Comparison of ENCODE assay signal across 16 cellular contexts in the genomic region with DNA sequence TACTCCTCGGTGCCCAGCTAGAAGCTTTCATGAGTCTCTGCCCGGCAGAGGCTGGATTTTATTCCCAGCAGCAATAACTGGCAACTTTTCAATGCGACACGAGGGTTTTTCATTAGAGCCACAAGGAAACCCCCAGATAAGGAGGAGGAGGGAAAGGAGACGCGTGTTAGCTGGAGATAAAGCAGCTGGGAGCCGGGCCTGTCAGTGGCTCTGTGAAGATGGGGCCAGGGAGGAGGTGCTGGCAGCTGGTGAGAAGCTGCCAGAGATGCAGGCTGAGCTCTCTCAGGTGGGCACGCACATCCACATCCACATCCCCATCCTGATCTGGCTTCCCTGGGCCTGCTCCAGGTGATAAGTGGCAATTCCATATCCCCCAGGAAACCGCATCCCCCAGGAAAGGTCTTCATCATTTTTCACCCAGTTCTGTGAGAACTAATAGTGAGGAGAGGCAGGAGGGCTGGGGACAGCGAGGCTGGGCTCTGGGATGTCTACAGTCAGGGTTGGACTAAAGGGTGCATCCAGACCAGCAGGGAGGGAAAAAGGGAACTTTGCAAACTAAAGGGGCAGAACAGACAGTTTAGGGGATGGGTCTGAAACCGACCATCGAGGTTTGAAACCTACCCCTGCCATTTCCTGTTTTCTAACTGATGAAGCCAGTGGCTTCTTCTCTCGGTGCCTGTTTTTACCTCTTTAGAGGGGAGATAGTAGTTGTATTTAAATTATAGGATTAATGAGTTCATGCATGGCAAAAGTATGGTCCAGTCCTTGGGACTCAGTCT.
DNase-seq lines count a peak whose midpoint lies in the region.
"Had no signal": no experiment of that assay in that cellular context is flagged by ENCODE, and none has a peak within 500 bp of the region (broad histone marks: within the 10 kb centered on the region; RNA-seq: fewer than 3 reads in every experiment).

No MANE protein-coding gene starts in this region.

- DNase-seq in CMK (ENCODE audit: low read depth) = peak; percentile 41
- DNase-seq in Jurkat, Clone E6-1 (ENCODE audit: low read depth, low spot score) = peak; percentile 57
- no peak for DNase-seq in mesenchymal stem cell
- DNase-seq in amniotic stem cell (lab: John Stamatoyannopoulos, UW) = no peak
- DNase-seq in NCI-H510A treated with DMSO at 0.1 percent for 48 hours (lab: John Stamatoyannopoulos, UW) = no peak
- no peak for DNase-seq in cortex of kidney (lab: John Stamatoyannopoulos, UW)
- DNase-seq: activated CD4-positive, alpha-beta T cell treated with anti-CD3 and anti-CD28 coated beads, Interleukin-2, amount 50 U/mL, for 1 hour; activated effector memory CD4-positive, alpha-beta T cell treated with Interleukin-2 at 50 U/mL for 16 hours; C1 segment of cervical spinal cord; dorsolateral prefrontal cortex; hypothalamus; left lung; NCI-H446 treated with DMSO at 0.1 percent for 48 hours had no signal

- H2AK5ac ChIP-seq in mesenchymal stem cell (ENCODE audit: low read length, severe bottlenecking) = no peak overlapping the region

- H3K27me3 ChIP-seq in mesenchymal stem cell (ENCODE audit: control insufficient read depth in 1 of 2, insufficient read depth in 1 of 2, low read length in 2 of 2) = peaks cover 33 to 43% of the 10 kb centered on the region in 2 experiments
- H3K27me3 ChIP-seq: left lung had no signal

- no peak overlapping the region for H2BK120ac ChIP-seq in mesenchymal stem cell (ENCODE audit: low read depth, low read length)

- H3K9me3 Mint-ChIP-seq in T-helper 1 cell treated with Interleukin-12 subunit alpha and Interleukin-12 subunit beta and Interleukin-4 antibody, amounts not matched to agents 30 μg/mL and 1 μg/mL, for 36 hours = peaks cover 30% of the 10 kb centered on the region

- no peak overlapping the region for H3K4me2 ChIP-seq in mesenchymal stem cell (ENCODE audit: low read length, poor library complexity, severe bottlenecking)

- H2BK15ac ChIP-seq in mesenchymal stem cell (ENCODE audit: low read depth, poor library complexity, severe bottlenecking) = no peak overlapping the region

- no peak overlapping the region for H3K23ac ChIP-seq in mesenchymal stem cell (ENCODE audit: low read length in 2 of 2)

- H3K27me3 Mint-ChIP-seq in T-helper 1 cell treated with Interleukin-12 subunit alpha and Interleukin-12 subunit beta and Interleukin-4 antibody, amounts not matched to agents 30 μg/mL and 1 μg/mL, for 36 hours (ENCODE audit: low read depth) = no peaks in the 10 kb centered on the region

- H3K9me3 ChIP-seq in mesenchymal stem cell (ENCODE audit: control insufficient read depth, low read length) = peaks cover 8% of the 10 kb centered on the region
- H3K9me3 ChIP-seq: left lung, prostate gland, suprapubic skin had no signal

- no peaks in the 10 kb centered on the region for H3K36me3 ChIP-seq in mesenchymal stem cell (ENCODE audit: control insufficient read depth in 1 of 2, insufficient read depth in 2 of 2, low read depth in 1 of 2, low read length in 2 of 2)
- H3K36me3 ChIP-seq: left lung, prostate gland, suprapubic skin had no signal

- H3K4me1 ChIP-seq in mesenchymal stem cell (ENCODE audit: control insufficient read depth, insufficient read depth, low read depth, low read length) = peaks cover 12% of the 10 kb centered on the region
- H3K4me1 ChIP-seq: prostate gland had no signal

- peak overlapping the region; percentile 14 for H2BK5ac ChIP-seq in mesenchymal stem cell (ENCODE audit: low read depth, low read length, poor library complexity, severe bottlenecking)

- no peak overlapping the region for H3K14ac ChIP-seq in mesenchymal stem cell (ENCODE audit: low read length in 2 of 2)

- no peak overlapping the region for H3K18ac ChIP-seq in mesenchymal stem cell (ENCODE audit: low read depth in 1 of 2, low read length in 2 of 2)

- no peak overlapping the region for H3K27ac ChIP-seq in mesenchymal stem cell (ENCODE audit: low read length, poor library complexity, severe bottlenecking)
- H3K27ac ChIP-seq: dorsolateral prefrontal cortex, left lung, prostate gland, suprapubic skin had no signal

- no peak overlapping the region for H2AFZ ChIP-seq in mesenchymal stem cell (ENCODE audit: low read depth, low read length)

- 71% methylated on average over 9 of the region's 13 CpGs for WGBS in mesenchymal stem cell

- no peak overlapping the region for H3K4ac ChIP-seq in mesenchymal stem cell (ENCODE audit: low read depth in 1 of 2, low read length in 2 of 2)

- no peak overlapping the region for H4K8ac ChIP-seq in mesenchymal stem cell (ENCODE audit: low read length)

- no peaks in the 10 kb centered on the region for H3K79me1 ChIP-seq in mesenchymal stem cell (replicated peaks; ENCODE audit: low read length, poor library complexity, severe bottlenecking)

- no peak overlapping the region for H3K9ac ChIP-seq in mesenchymal stem cell (ENCODE audit: low read length)

- H4K91ac ChIP-seq in mesenchymal stem cell (ENCODE audit: low read length) = no peak overlapping the region

- peak overlapping the region; percentile 29 for H3K4me3 Mint-ChIP-seq in T-helper 1 cell treated with Interleukin-12 subunit alpha and Interleukin-12 subunit beta and Interleukin-4 antibody, amounts not matched to agents 30 μg/mL and 1 μg/mL, for 36 hours

- H3K4me3 ChIP-seq in Jurkat, Clone E6-1 (ENCODE audit: low read length) = peak overlapping the region; percentile 17
- no peak overlapping the region for H3K4me3 ChIP-seq in mesenchymal stem cell (ENCODE audit: insufficient read depth in 1 of 2, low read depth in 1 of 2, low read length in 2 of 2)
- H3K4me3 ChIP-seq: dorsolateral prefrontal cortex, left lung, prostate gland, suprapubic skin had no signal

- H3K36me3 Mint-ChIP-seq in T-helper 1 cell treated with Interleukin-12 subunit alpha and Interleukin-12 subunit beta and Interleukin-4 antibody, amounts not matched to agents 30 μg/mL and 1 μg/mL, for 36 hours (ENCODE audit: low read depth) = peaks cover 30% of the 10 kb centered on the region

- peaks cover 78% of the 10 kb centered on the region for H3K4me1 Mint-ChIP-seq in T-helper 1 cell treated with Interleukin-12 subunit alpha and Interleukin-12 subunit beta and Interleukin-4 antibody, amounts not matched to agents 30 μg/mL and 1 μg/mL, for 36 hours (ENCODE audit: low read depth)

- H3K27ac Mint-ChIP-seq in T-helper 1 cell treated with Interleukin-12 subunit alpha and Interleukin-12 subunit beta and Interleukin-4 antibody, amounts not matched to agents 30 μg/mL and 1 μg/mL, for 36 hours = peak overlapping the region; percentile 83

- H2BK12ac ChIP-seq in mesenchymal stem cell (ENCODE audit: low read length in 2 of 2) = no peak overlapping the region

Comparison
In these comparisons a context has a peak if more than half of its experiments do, and no peak if none do; other contexts are left out.
1. DNase-seq: peak in CMK (single experiment) and Jurkat, Clone E6-1 (single experiment); none in mesenchymal stem cell (single experiment), amniotic stem cell (single experiment), NCI-H510A treated with DMSO at 0.1 percent for 48 hours (single experiment) and cortex of kidney (single experiment).